12 cellular contexts compared by ENCODE assay signal in genomic region chr17:19897901-19898300, GRCh38. TPM values are rescaled to one million over a fixed set of nuclear protein-coding genes. Genes with fewer than 3 reads are reported as not detected.
A peak's percentile ranks its signal among the peaks of the same experiment; 100 is the strongest.
DNase-seq lines count a peak whose midpoint lies in the region; ATAC-seq and TF ChIP-seq lines count a peak whose summit lies in the region.
"Had no signal": no experiment of that assay in that cellular context is flagged by ENCODE, and none has a peak within 500 bp of the region (broad histone marks: within the 10 kb centered on the region; RNA-seq: fewer than 3 reads in every experiment).

No MANE protein-coding gene starts in this region.

- H3K27me3 ChIP-seq in endodermal cell (ENCODE audit: control insufficient read depth, insufficient read depth, low read length, poor library complexity, severe bottlenecking) = no peaks in the 10 kb centered on the region
- H3K27me3 ChIP-seq: SJCRH30 had no signal

- H3K4me3 Mint-ChIP-seq in endodermal cell = no peak overlapping the region
- no peak overlapping the region for H3K4me3 Mint-ChIP-seq in activated CD8-positive, alpha-beta memory T cell treated with anti-CD3 and anti-CD28 coated beads, Interleukin-2, amount 10 ng/mL, durations not matched to agents 7 days and 5 days
- H3K4me3 Mint-ChIP-seq: activated naive CD4-positive, alpha-beta T cell treated with anti-CD3 and anti-CD28 coated beads, Interleukin-2, amount 50 U/mL, for 24 hours had no signal

- TF ChIP-seq CTCF in endodermal cell (conservative IDR thresholded peaks at IDR 0.05) = no peak

- DNase-seq in COLO829 (ENCODE audit: low spot score) (peak; percentile 21), NCI-H226 (peak; percentile 32), endodermal cell (no peak), non-pigmented ciliary epithelial cell (ENCODE audit: low read depth) (peak; percentile 40), NK-92 (lab: John Stamatoyannopoulos, UW; ENCODE audit: unreplicated experiment) (no peak)
- no peak for DNase-seq in activated T-cell treated with anti-CD3 and anti-CD28 coated beads, Interleukin-2, amount 50 U/mL, for 1 hour
- no peak for DNase-seq in activated CD8-positive, alpha-beta memory T cell treated with anti-CD3 and anti-CD28 coated beads, Interleukin-2, amount 10 ng/mL, durations not matched to agents 7 days and 5 days
- DNase-seq: activated CD4-positive, alpha-beta T cell treated with anti-CD3 and anti-CD28 coated beads for 48 hours; DND-41 had no signal

- H3K4me1 Mint-ChIP-seq in endodermal cell = peaks cover 3% of the 10 kb centered on the region
- H3K4me1 Mint-ChIP-seq in activated CD8-positive, alpha-beta memory T cell treated with anti-CD3 and anti-CD28 coated beads, Interleukin-2, amount 10 ng/mL, durations not matched to agents 7 days and 5 days = no peaks in the 10 kb centered on the region

- H3K4me1 ChIP-seq in endodermal cell (ENCODE audit: control insufficient read depth, insufficient read depth, low read length) = no peaks in the 10 kb centered on the region

- CTCF ChIA-PET in activated CD8-positive, alpha-beta memory T cell treated with anti-CD3 and anti-CD28 coated beads, Interleukin-2, amount 10 ng/mL, durations not matched to agents 7 days and 5 days (lab: Charles Lee) = no interaction called here

- 92 to 100% methylated on average over 2 of the region's 2 CpGs for WGBS in endodermal cell (ENCODE audit: insufficient coverage in 1 of 2, insufficient read length in 1 of 2), 2 experiments

- no peak overlapping the region for H3K4me3 ChIP-seq in endodermal cell (ENCODE audit: low read length)
- H3K4me3 ChIP-seq: SJCRH30 had no signal

- H3K27me3 Mint-ChIP-seq in endodermal cell (ENCODE audit: insufficient read depth) = no peaks in the 10 kb centered on the region
- no peaks in the 10 kb centered on the region for H3K27me3 Mint-ChIP-seq in activated CD8-positive, alpha-beta memory T cell treated with anti-CD3 and anti-CD28 coated beads, Interleukin-2, amount 10 ng/mL, durations not matched to agents 7 days and 5 days
- H3K27me3 Mint-ChIP-seq: activated naive CD4-positive, alpha-beta T cell treated with anti-CD3 and anti-CD28 coated beads, Interleukin-2, amount 50 U/mL, for 24 hours had no signal

- H3K9ac ChIP-seq in endodermal cell (ENCODE audit: extremely low read depth, low read length, poor library complexity, severe bottlenecking) = no peak overlapping the region

- no peaks in the 10 kb centered on the region for H3K9me3 Mint-ChIP-seq in endodermal cell
- H3K9me3 Mint-ChIP-seq in activated CD8-positive, alpha-beta memory T cell treated with anti-CD3 and anti-CD28 coated beads, Interleukin-2, amount 10 ng/mL, durations not matched to agents 7 days and 5 days (ENCODE audit: low read depth) = no peaks in the 10 kb centered on the region
- H3K9me3 Mint-ChIP-seq: activated naive CD4-positive, alpha-beta T cell treated with anti-CD3 and anti-CD28 coated beads, Interleukin-2, amount 50 U/mL, for 24 hours had no signal

- H3K36me3 ChIP-seq in endodermal cell (ENCODE audit: control insufficient read depth, insufficient read depth, low read length) = peaks cover 28% of the 10 kb centered on the region

- H3K27ac Mint-ChIP-seq in endodermal cell = peak overlapping the region; percentile 69
- H3K27ac Mint-ChIP-seq in activated CD8-positive, alpha-beta memory T cell treated with anti-CD3 and anti-CD28 coated beads, Interleukin-2, amount 10 ng/mL, durations not matched to agents 7 days and 5 days = no peak overlapping the region
- H3K27ac Mint-ChIP-seq: activated naive CD4-positive, alpha-beta T cell treated with anti-CD3 and anti-CD28 coated beads, Interleukin-2, amount 50 U/mL, for 24 hours had no signal

- peak overlapping the region; percentile 12 for H3K27ac ChIP-seq in endodermal cell (ENCODE audit: low read depth, low read length)
- H3K27ac ChIP-seq: SJCRH30 had no signal

- peaks cover 22% of the 10 kb centered on the region for H3K36me3 Mint-ChIP-seq in endodermal cell (ENCODE audit: low read depth)
- peaks cover 10% of the 10 kb centered on the region for H3K36me3 Mint-ChIP-seq in activated CD8-positive, alpha-beta memory T cell treated with anti-CD3 and anti-CD28 coated beads, Interleukin-2, amount 10 ng/mL, durations not matched to agents 7 days and 5 days
- H3K36me3 Mint-ChIP-seq: activated naive CD4-positive, alpha-beta T cell treated with anti-CD3 and anti-CD28 coated beads, Interleukin-2, amount 50 U/mL, for 24 hours had no signal

- H3K9me3 ChIP-seq in endodermal cell (ENCODE audit: control insufficient read depth, low read length) = no peaks in the 10 kb centered on the region
- H3K9me3 ChIP-seq: SJCRH30 had no signal

- ATAC-seq in HG03025 (IDR thresholded peaks at IDR 0.05; ENCODE audit: low FRiP score, unreplicated experiment) = no peak
- ATAC-seq in activated CD8-positive, alpha-beta memory T cell treated with anti-CD3 and anti-CD28 coated beads, Interleukin-2, amount 10 ng/mL, durations not matched to agents 7 days and 5 days = no peak

RNA-seq across cellular contexts. Expression of gene ULK2, which starts 30.2 kb away (rescaled TPM):
- 10 to 100 TPM; 19.5 to 33.7 TPM for total RNA-seq in endodermal cell
- polyA plus RNA-seq in endodermal cell (2013, experiment 1 of 2) = 33.4 TPM
- 27.4 TPM for polyA plus RNA-seq in endodermal cell (2013, experiment 2 of 2)
- 10 to 100 TPM in 1 of 2 experiments, 1 to 10 TPM in 1; 5.3 to 11.2 TPM for total RNA-seq in activated CD8-positive, alpha-beta memory T cell treated with anti-CD3 and anti-CD28 coated beads, Interleukin-2, amount 10 ng/mL, durations not matched to agents 7 days and 5 days

Comparison
In these comparisons a context has a peak if more than half of its experiments do, and no peak if none do; other contexts are left out.
1. DNase-seq: peak in COLO829 (single experiment), NCI-H226 (single experiment) and non-pigmented ciliary epithelial cell (single experiment); none in endodermal cell (single experiment), activated T-cell treated with anti-CD3 and anti-CD28 coated beads, Interleukin-2, amount 50 U/mL, for 1 hour (single experiment), NK-92 (single experiment) and activated CD8-positive, alpha-beta memory T cell treated with anti-CD3 and anti-CD28 coated beads, Interleukin-2, amount 10 ng/mL, durations not matched to agents 7 days and 5 days (single experiment).